In the genomic region with DNA sequence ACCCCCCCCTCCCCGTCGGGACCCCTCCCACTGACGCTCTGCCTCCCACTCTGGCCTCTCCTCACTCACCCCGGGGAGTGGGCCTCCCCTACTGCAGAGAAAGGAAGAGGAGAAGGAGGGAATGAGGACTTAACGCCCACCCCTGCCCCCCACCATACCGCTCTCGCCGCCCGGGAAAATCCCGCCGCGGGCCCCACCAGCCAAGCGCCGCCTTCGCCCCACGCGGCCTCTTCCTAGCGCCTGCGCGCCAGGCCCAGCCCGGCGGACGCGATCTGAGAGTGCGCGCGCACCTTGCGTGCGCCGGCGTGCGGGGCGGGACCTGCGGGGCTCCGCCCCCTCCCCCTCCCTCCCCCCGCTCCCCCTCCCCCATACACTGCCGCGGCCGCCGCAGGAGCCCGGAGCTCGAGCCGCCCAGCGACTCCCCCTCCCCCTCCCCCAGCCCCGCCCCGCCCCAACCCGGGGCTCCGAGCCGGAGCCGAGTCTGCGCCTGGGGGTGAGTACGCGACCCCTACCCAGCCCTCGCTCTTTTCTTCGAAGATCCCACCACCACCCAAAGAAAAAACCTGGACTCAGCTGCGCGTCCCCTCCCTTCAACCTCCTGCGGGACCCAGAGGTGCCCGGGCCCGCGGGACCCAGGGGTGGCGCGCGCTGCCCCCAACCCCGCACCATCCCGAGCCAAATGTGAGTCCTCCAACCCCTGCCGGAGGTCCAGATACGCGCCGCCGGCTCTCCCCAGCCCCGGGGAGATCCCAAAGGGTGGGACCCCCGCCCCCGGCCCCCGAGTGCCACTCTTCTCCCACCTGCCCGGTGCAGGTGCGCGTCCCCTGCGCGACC, we compare ENCODE assay signal across 8 cellular contexts. TPM values are rescaled to one million over a fixed set of nuclear protein-coding genes. Genes with fewer than 3 reads are reported as not detected.
DNase-seq lines count a peak whose midpoint lies in the region; ATAC-seq and TF ChIP-seq lines count a peak whose summit lies in the region.

A gene (minus strand): TSS at position 267 of the 834 bp plus-strand sequence. CDS start 10,841 bp downstream, outside the sequence.
A gene (plus strand): TSS at position 369 of the 834 bp plus-strand sequence. CDS start 7,031 bp downstream, outside the sequence.

- peak within 1 kb of the TSS; percentile 86 for H3K27ac ChIP-seq in BLaER1

- ATAC-seq in HG03565 (IDR thresholded peaks at IDR 0.05; ENCODE audit: unreplicated experiment) = peak; percentile 68

- no peaks in the 10 kb centered on the region for H3K9me3 ChIP-seq in BLaER1
- H3K9me3 ChIP-seq in NT2/D1 (ENCODE audit: insufficient read depth, low read length) = no peaks in the 10 kb centered on the region

- no peak for TF ChIP-seq CTCF in mesothelial cell of epicardium (IDR thresholded peaks at IDR 0.05; ENCODE audit: unreplicated experiment)

- H3K4me3 ChIP-seq in BLaER1 (peak within 1 kb of the TSS; percentile 91), NT2/D1 (ENCODE audit: insufficient read length, low read depth) (peak within 1 kb of the TSS; percentile 68)

- no peaks in the 10 kb centered on the region for H3K27me3 ChIP-seq in BLaER1
- peaks cover 11% of the 10 kb centered on the region for H3K27me3 ChIP-seq in NT2/D1 (ENCODE audit: insufficient read depth, insufficient read length)

- no peaks in the 10 kb centered on the region for H3K36me3 Mint-ChIP-seq in mesothelial cell of epicardium

- peak within 1 kb of the TSS; percentile 98 for H3K27ac Mint-ChIP-seq in mesothelial cell of epicardium

- peaks cover 80% of the 10 kb centered on the region for H3K4me1 ChIP-seq in BLaER1
- peaks cover 7% of the 10 kb centered on the region for H3K4me1 ChIP-seq in NT2/D1 (ENCODE audit: insufficient read depth, insufficient read length)

- H3K4me1 Mint-ChIP-seq in mesothelial cell of epicardium = peaks cover 44% of the 10 kb centered on the region

- in situ Hi-C loops in endometrial microvascular endothelial cells (cut with HindIII; ENCODE audit: inconsistent ontology term, low pct_unique_long_range_greater_than_20kb, low sequenced_read_pairs) = no loop called here

- H3K9me3 Mint-ChIP-seq in mesothelial cell of epicardium = no peaks in the 10 kb centered on the region

- H3K36me3 ChIP-seq in BLaER1 = 0 out of 2 replicates have a peak, but pooled peaks cover 7% of the 10 kb centered on the region
- H3K36me3 ChIP-seq in NT2/D1 (ENCODE audit: insufficient read depth, insufficient read length, low read length) = peaks cover 16% of the 10 kb centered on the region

- H3K27me3 Mint-ChIP-seq in mesothelial cell of epicardium (ENCODE audit: low read depth) = no peaks in the 10 kb centered on the region

- H4K20me1 ChIP-seq in BLaER1 = peaks cover 71% of the 10 kb centered on the region

- H3K4me3 Mint-ChIP-seq in mesothelial cell of epicardium = peak within 1 kb of the TSS; percentile 96

- H3K9ac ChIP-seq in BLaER1 (peak within 1 kb of the TSS; percentile 93), NT2/D1 (ENCODE audit: insufficient read length, low read depth) (peak within 1 kb of the TSS; percentile 91)

- DNase-seq in GM19240 (ENCODE audit: insufficient read length, low spot score) (peak; percentile 97), NT2/D1 (ENCODE audit: low read depth, low spot score) (peak; percentile 46), mesothelial cell of epicardium (ENCODE audit: low spot score in 2 of 2, unreplicated experiment in 2 of 2) (peak; percentile 90 to 94)
- DNase-seq in activated CD8-positive, alpha-beta memory T cell treated with anti-CD3 and anti-CD28 coated beads, Interleukin-2, amount 50 U/mL, for 24 hours (ENCODE audit: extremely low read depth) = peak; percentile 63
- DNase-seq in stimulated activated CD8-positive, alpha-beta memory T cell treated with anti-CD3 and anti-CD28 coated beads, Interleukin-15, amount 100 ng/mL, for 4 hours (ENCODE audit: low read depth in 2 of 2) = peak; percentile 80 to 90

- peak within 1 kb of the TSS; percentile 96 for H3K4me2 ChIP-seq in BLaER1

RNA-seq across cellular contexts. Expression of the first gene that starts in this region (rescaled TPM):
- total RNA-seq in endometrial microvascular endothelial cells (ENCODE audit: inconsistent ontology term) (50.4 TPM), mesothelial cell of epicardium (46.9 to 50.9 TPM (median 49.5 TPM) in 3 replicates)

RNA-seq across cellular contexts. Expression of the second gene that starts in this region (rescaled TPM):
- total RNA-seq in endometrial microvascular endothelial cells (ENCODE audit: inconsistent ontology term) (28.7 TPM), mesothelial cell of epicardium (44.7 to 54.9 TPM (median 49.3 TPM) in 3 replicates)

Comparison
In these comparisons a context has a peak if more than half of its experiments do, and no peak if none do; other contexts are left out.
1. Peak in every context shown above with its lines: DNase-seq, ATAC-seq, H3K4me3 ChIP-seq and H3K27ac ChIP-seq.
2. DNase-seq: peak in every context shown above with its lines; median percentile 97 in GM19240; 92 in mesothelial cell of epicardium; 85 in stimulated activated CD8-positive, alpha-beta memory T cell treated with anti-CD3 and anti-CD28 coated beads, Interleukin-15, amount 100 ng/mL, for 4 hours; 63 in activated CD8-positive, alpha-beta memory T cell treated with anti-CD3 and anti-CD28 coated beads, Interleukin-2, amount 50 U/mL, for 24 hours; 46 in NT2/D1.